Comparison of ENCODE assay signal across 30 cellular contexts in the genomic region with DNA sequence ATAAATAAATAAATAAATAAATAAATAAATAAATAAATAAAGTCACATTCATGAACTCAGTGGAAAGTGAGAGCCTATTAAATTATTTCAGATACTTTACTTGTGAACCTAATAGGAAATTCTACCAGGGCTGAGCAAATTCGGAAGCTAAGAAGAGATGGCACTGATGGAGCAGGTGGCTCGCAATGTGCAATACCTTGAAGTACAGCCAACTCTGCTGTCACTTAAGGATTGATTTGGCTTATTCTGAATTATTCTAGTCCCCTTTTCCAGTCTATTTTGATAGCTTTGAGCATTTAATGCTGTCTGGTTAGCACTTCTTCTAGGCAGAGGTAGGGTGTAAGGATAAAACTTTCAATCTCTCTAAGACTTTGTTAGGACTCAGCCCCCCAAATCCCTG.
"Had no signal": no experiment of that assay in that cellular context is flagged by ENCODE, and none has a peak within 500 bp of the region (broad histone marks: within the 10 kb centered on the region; RNA-seq: fewer than 3 reads in every experiment).

No MANE protein-coding gene starts in this region.

- DNase-seq: activated B cell treated with CpG ODN at 0.5 μM for 24 hours; activated CD4-positive, alpha-beta memory T cell treated with anti-CD3 and anti-CD28 coated beads for 36 hours; activated CD4-positive, alpha-beta T cell treated with anti-CD3 and anti-CD28 coated beads for 4 hours; activated CD4-positive, alpha-beta T cell treated with anti-CD3 and anti-CD28 coated beads, Interleukin-2, amount 10 ng/mL, durations not matched to agents 24 days and 14 days; activated CD4-positive, alpha-beta T cell treated with anti-CD3 and anti-CD28 coated beads, Interleukin-2, amount 50 U/mL, for 1 hour; activated CD4-positive, alpha-beta T cell treated with anti-CD3 and anti-CD28 coated beads, Interleukin-2, amount 50 U/mL, for 4 hours; activated CD4-positive, CD25-positive, alpha-beta regulatory T cell treated with anti-CD3 and anti-CD28 coated beads, Interleukin-2, amount 50 U/mL, for 72 hours; activated CD8-positive, alpha-beta memory T cell treated with anti-CD3 and anti-CD28 coated beads, Interleukin-2, amount 50 U/mL, for 4 hours; activated CD8-positive, alpha-beta T cell treated with anti-CD3 and anti-CD28 coated beads for 36 hours; activated effector memory CD4-positive, alpha-beta T cell treated with anti-CD3 and anti-CD28 coated beads, Interleukin-2, amount 50 U/mL, for 16 hours; activated gamma-delta T cell treated with Interleukin-2 at 50 U/mL for 16 hours; activated naive CD4-positive, alpha-beta T cell; activated naive CD4-positive, alpha-beta T cell treated with anti-CD3 and anti-CD28 coated beads for 36 hours; activated naive CD4-positive, alpha-beta T cell treated with anti-CD3 and anti-CD28 coated beads, Interleukin-2, amount 50 U/mL, for 16 hours; activated naive CD8-positive, alpha-beta T cell treated with anti-CD3 and anti-CD28 coated beads for 36 hours; activated T-cell treated with anti-CD3 and anti-CD28 coated beads for 4 hours; activated T-cell treated with anti-CD3 and anti-CD28 coated beads, Interleukin-2, amount 50 U/mL, for 1 hour; activated T-cell treated with anti-CD3 and anti-CD28 coated beads, Interleukin-2, amount 50 U/mL, for 4 hours; activated T-cell treated with anti-CD3 and anti-CD28 coated beads, Interleukin-2, amount 50 U/mL, for 72 hours; adrenal gland; amniotic stem cell; aorta; body of pancreas; brain microvascular endothelial cell; central memory CD4-positive, alpha-beta T cell; cerebellar nuclear complex; T-helper 17 cell had no signal

- H3K4me3 Mint-ChIP-seq: activated B cell treated with CpG ODN at 0.5 μM for 24 hours; activated CD4-positive, alpha-beta memory T cell treated with anti-CD3 and anti-CD28 coated beads for 36 hours; activated CD4-positive, alpha-beta T cell treated with anti-CD3 and anti-CD28 coated beads, Interleukin-2, amount 10 ng/mL, durations not matched to agents 24 days and 14 days; activated CD8-positive, alpha-beta T cell treated with anti-CD3 and anti-CD28 coated beads for 36 hours; activated naive CD4-positive, alpha-beta T cell treated with anti-CD3 and anti-CD28 coated beads for 36 hours; activated naive CD8-positive, alpha-beta T cell treated with anti-CD3 and anti-CD28 coated beads for 36 hours; activated T-cell treated with anti-CD3 and anti-CD28 coated beads, Interleukin-2, amount 50 U/mL, for 4 hours; activated T-cell treated with anti-CD3 and anti-CD28 coated beads, Interleukin-2, amount 50 U/mL, for 72 hours; activated T-helper 1 cell treated with anti-CD3 and anti-CD28 coated beads, Interleukin-12 subunit alpha, Interleukin-12 subunit beta, Interleukin-2, Interleukin-4 antibody, amounts not matched to agents 30 ng/mL and 10 ng/mL and 1 ng/mL, durations not matched to agents 14 hours and 24 hours and 36 hours; activated T-helper 17 cell treated with anti-CD3 and anti-CD28 coated beads, Interleukin-2, amount 50 U/mL, for 72 hours; T-helper 17 cell had no signal

- H3K4me1 Mint-ChIP-seq: activated B cell treated with CpG ODN at 0.5 μM for 24 hours; activated T-helper 17 cell treated with anti-CD3 and anti-CD28 coated beads, Interleukin-2, amount 50 U/mL, for 72 hours had no signal

- H3K9me3 Mint-ChIP-seq: activated B cell treated with CpG ODN at 0.5 μM for 24 hours; activated CD4-positive, alpha-beta memory T cell treated with anti-CD3 and anti-CD28 coated beads for 36 hours; activated CD8-positive, alpha-beta T cell treated with anti-CD3 and anti-CD28 coated beads for 36 hours; activated naive CD4-positive, alpha-beta T cell treated with anti-CD3 and anti-CD28 coated beads for 36 hours; activated T-helper 1 cell treated with anti-CD3 and anti-CD28 coated beads, Interleukin-12 subunit alpha, Interleukin-12 subunit beta, Interleukin-2, Interleukin-4 antibody, amounts not matched to agents 30 ng/mL and 10 ng/mL and 1 ng/mL, durations not matched to agents 14 hours and 24 hours and 36 hours; activated T-helper 17 cell treated with anti-CD3 and anti-CD28 coated beads, Interleukin-2, amount 50 U/mL, for 72 hours had no signal

- H3K27ac Mint-ChIP-seq: activated B cell treated with CpG ODN at 0.5 μM for 24 hours; activated CD4-positive, alpha-beta memory T cell treated with anti-CD3 and anti-CD28 coated beads for 36 hours; activated CD4-positive, alpha-beta T cell treated with anti-CD3 and anti-CD28 coated beads, Interleukin-2, amount 10 ng/mL, durations not matched to agents 24 days and 14 days; activated CD8-positive, alpha-beta T cell treated with anti-CD3 and anti-CD28 coated beads for 36 hours; activated naive CD4-positive, alpha-beta T cell treated with anti-CD3 and anti-CD28 coated beads for 36 hours; activated naive CD4-positive, alpha-beta T cell treated with anti-CD3 and anti-CD28 coated beads, Interleukin-2, amount 50 U/mL, for 72 hours; activated naive CD8-positive, alpha-beta T cell treated with anti-CD3 and anti-CD28 coated beads for 36 hours; activated T-cell treated with anti-CD3 and anti-CD28 coated beads, Interleukin-2, amount 50 U/mL, for 72 hours; activated T-helper 1 cell treated with anti-CD3 and anti-CD28 coated beads, Interleukin-12 subunit alpha, Interleukin-12 subunit beta, Interleukin-2, Interleukin-4 antibody, amounts not matched to agents 30 ng/mL and 10 ng/mL and 1 ng/mL, durations not matched to agents 14 hours and 24 hours and 36 hours; activated T-helper 17 cell treated with anti-CD3 and anti-CD28 coated beads, Interleukin-2, amount 50 U/mL, for 72 hours; T-helper 17 cell had no signal

- H3K36me3 Mint-ChIP-seq: activated naive CD8-positive, alpha-beta T cell treated with anti-CD3 and anti-CD28 coated beads for 36 hours had no signal

- H3K27me3 Mint-ChIP-seq: activated B cell treated with CpG ODN at 0.5 μM for 24 hours; activated CD4-positive, alpha-beta memory T cell treated with anti-CD3 and anti-CD28 coated beads for 36 hours; activated CD4-positive, alpha-beta T cell treated with anti-CD3 and anti-CD28 coated beads, Interleukin-2, amount 10 ng/mL, durations not matched to agents 24 days and 14 days; activated CD8-positive, alpha-beta T cell treated with anti-CD3 and anti-CD28 coated beads for 36 hours; activated naive CD8-positive, alpha-beta T cell treated with anti-CD3 and anti-CD28 coated beads for 36 hours; activated T-helper 17 cell treated with anti-CD3 and anti-CD28 coated beads, Interleukin-2, amount 50 U/mL, for 72 hours; T-helper 17 cell had no signal
